ENCODE assay signal across 14 cellular contexts in genomic region chr7:140661124-140661523, GRCh38. TPM values are rescaled to one million over a fixed set of nuclear protein-coding genes. Genes with fewer than 3 reads are reported as not detected.
DNase-seq lines count a peak whose midpoint lies in the region; ATAC-seq and TF ChIP-seq lines count a peak whose summit lies in the region.
"Had no signal": no experiment of that assay in that cellular context is flagged by ENCODE, and none has a peak within 500 bp of the region (broad histone marks: within the 10 kb centered on the region; RNA-seq: fewer than 3 reads in every experiment).

No MANE protein-coding gene starts in this region.

- no peak overlapping the region for H4K8ac ChIP-seq in IMR-90 (ENCODE audit: low read depth in 2 of 2, low read length in 2 of 2)

- no peak overlapping the region for H3K14ac ChIP-seq in IMR-90 (replicated peaks; ENCODE audit: low read depth, low read length)

- dilution Hi-C loops in IMR-90 (cut with HindIII; ENCODE audit: low sequenced_read_pairs, unreplicated experiment), result no loop called here

- H4K91ac ChIP-seq in IMR-90 (ENCODE audit: insufficient read depth, low read depth, low read length), result no peak overlapping the region

- H2BK20ac ChIP-seq in IMR-90 (ENCODE audit: low read depth, low read length), result no peak overlapping the region

- CTCF ChIA-PET in IMR-90 (lab: Yijun Ruan, JAX), result interaction anchor here (1.1 kb wide), 1 partner anchor 8 kb away, joined by 3 read pairs; no protein-coding TSS in a partner anchor

- H3K23ac ChIP-seq in IMR-90 (ENCODE audit: low read depth, low read length), result no peak overlapping the region

- WGBS in IMR-90 (ENCODE audit: extremely low coverage in 2 of 2, insufficient read length in 1 of 2), 2 experiments, result no CpG with 5 or more reads among the region's 2 CpGs
- WGBS in testis, 2 donors, result 72 to 74% methylated on average over 2 of the region's 2 CpGs

- H3K9me1 ChIP-seq in IMR-90 (ENCODE audit: insufficient read depth, low read length), result no peaks in the 10 kb centered on the region

- H3K27ac ChIP-seq in IMR-90 (ENCODE audit: insufficient read depth, low read length) (no peak overlapping the region), testis (no peak overlapping the region)
- H3K27ac ChIP-seq: skin epidermis had no signal

- H3K4me1 ChIP-seq in IMR-90 (ENCODE audit: control insufficient read depth, insufficient read depth, low read length) (peaks cover 4% of the 10 kb centered on the region; the same call in 1 of the 2 replicates), testis (peaks cover 5% of the 10 kb centered on the region)

- TF ChIP-seq CTCF in AG09319 (IDR thresholded peaks at IDR 0.05; ENCODE audit: low read depth, low read length), result peak; percentile 28
- peak; percentile 41 for TF ChIP-seq CTCF in IMR-90 (conservative IDR thresholded peaks at IDR 0.05; ENCODE audit: low read depth, low read length)
- 0 out of 2 replicates have a peak, but pooled peaks have one; percentile 10 for TF ChIP-seq CTCF in WI38 (IDR thresholded peaks at IDR 0.05; ENCODE audit: low read depth, low read length)
- peak; percentile 36 for TF ChIP-seq CTCF in kidney epithelial cell (IDR thresholded peaks at IDR 0.05; ENCODE audit: insufficient read depth, low read length, poor library complexity, severe bottlenecking)
- no peak for TF ChIP-seq CTCF in testis (IDR thresholded peaks at IDR 0.05)

- H3K9me3 ChIP-seq in IMR-90 (ENCODE audit: control insufficient read depth, insufficient read depth, low read length), result no peaks in the 10 kb centered on the region
- no peaks in the 10 kb centered on the region for H3K9me3 ChIP-seq in testis

- no peaks in the 10 kb centered on the region for H4K20me1 ChIP-seq in IMR-90 (ENCODE audit: insufficient read depth, low read length)

- H3K4me3 ChIP-seq in IMR-90 (ENCODE audit: insufficient read depth, low read depth, low read length) (no peak overlapping the region), WI38 (ENCODE audit: low read depth, low read length) (no peak overlapping the region), kidney epithelial cell (ENCODE audit: low read depth, low read length) (no peak overlapping the region), testis (no peak overlapping the region)
- H3K4me3 ChIP-seq: skin epidermis had no signal

- ATAC-seq in IMR-90 (ENCODE audit: low read depth) (peak; percentile 42), HG02610 (IDR thresholded peaks at IDR 0.05; ENCODE audit: unreplicated experiment) (no peak)
- ATAC-seq: left ventricle myocardium superior had no signal

- in situ Hi-C loops in IMR-90 (cut with MboI; ENCODE audit: low sequenced_read_pairs), result no loop called here

- H3K36me3 ChIP-seq in IMR-90 (ENCODE audit: control insufficient read depth, insufficient read depth, low read length) (no peaks in the 10 kb centered on the region), kidney epithelial cell (ENCODE audit: control insufficient read depth, insufficient read depth, low read length) (no peaks in the 10 kb centered on the region), testis (ENCODE audit: low read depth, missing control alignments) (no peaks in the 10 kb centered on the region)

- intact Hi-C loops in IMR-90 (cut with micrococcal nuclease), result loop anchor here (1.0 kb wide), 2 partner anchors 351 to 872 kb away; no protein-coding TSS in a partner anchor
- intact Hi-C loops in testis (cut with DNase I; ENCODE audit: low total_unique reads), result no loop called here

- H3K56ac ChIP-seq in IMR-90 (ENCODE audit: extremely low read depth, insufficient read depth, low read length), result no peak overlapping the region

- H2BK15ac ChIP-seq in IMR-90 (ENCODE audit: low read depth, low read length), result no peak overlapping the region

- no peaks in the 10 kb centered on the region for H3K79me1 ChIP-seq in IMR-90 (ENCODE audit: low read depth in 1 of 2, low read length in 2 of 2)

- no peak overlapping the region for H2BK120ac ChIP-seq in IMR-90 (ENCODE audit: low read depth, low read length)

- no peak overlapping the region for H3K9ac ChIP-seq in IMR-90 (ENCODE audit: low read depth, low read length)

- no peak overlapping the region for H3K4ac ChIP-seq in IMR-90 (ENCODE audit: low read depth, low read length)

- no peak overlapping the region for H2AK5ac ChIP-seq in IMR-90 (ENCODE audit: low read depth, low read length)

- no peak overlapping the region for H2AFZ ChIP-seq in IMR-90 (replicated peaks; ENCODE audit: low read length, poor library complexity)

- no peak overlapping the region for H3K18ac ChIP-seq in IMR-90 (ENCODE audit: low read depth, low read length)

- no peak overlapping the region for H2AK9ac ChIP-seq in IMR-90 (replicated peaks; ENCODE audit: low read depth, low read length, poor library complexity)

- peaks cover 3% of the 10 kb centered on the region; the same call in 1 of the 2 replicates for H3K27me3 ChIP-seq in IMR-90 (ENCODE audit: control insufficient read depth, insufficient read depth, low read length)
- H3K27me3 ChIP-seq in kidney epithelial cell (ENCODE audit: control insufficient read depth, insufficient read depth, low read length), result no peaks in the 10 kb centered on the region
- H3K27me3 ChIP-seq in testis, result no peaks in the 10 kb centered on the region

- peak overlapping the region; percentile 18; the same call in 1 of the 2 replicates for H3K4me2 ChIP-seq in IMR-90 (ENCODE audit: low read depth, low read length)

- no peak overlapping the region for H4K5ac ChIP-seq in IMR-90 (ENCODE audit: low read depth, low read length)

- H2BK5ac ChIP-seq in IMR-90 (ENCODE audit: low read depth, low read length, poor library complexity, severe bottlenecking), result no peak overlapping the region

- BruUV-seq in IMR-90 (replicated peaks; lab: Mats Ljungman, UMichigan), result no TSS peak

- DNase-seq in AG09319 (ENCODE audit: extremely low read depth, low read depth) (no peak), IMR-90 (peak; percentile 31), kidney epithelial cell (ENCODE audit: low read depth) (no peak), GDM1 (lab: John Stamatoyannopoulos, UW) (no peak), COR-L47 (lab: John Stamatoyannopoulos, UW) (no peak), testis (no peak)
- DNase-seq: amniotic stem cell, left ventricle myocardium superior, NCI-H1048, NCI-H524 treated with DMSO at 0.1 percent for 48 hours, SHP77 treated with DMSO at 0.1 percent for 48 hours had no signal

- POLR2A ChIA-PET in IMR-90 (lab: Charles Lee; ENCODE audit: unreplicated experiment), result interaction anchor here (0.6 kb wide), 1 partner anchor 243 kb away, joined by 17 read pairs; no protein-coding TSS in a partner anchor

- TF ChIP-seq POLR2A in IMR-90 (IDR thresholded peaks at IDR 0.05; ENCODE audit: low read depth, low read length) (no peak), testis (IDR thresholded peaks at IDR 0.05) (no peak)

- peak; percentile 43 for TF ChIP-seq RAD21 in IMR-90 (IDR thresholded peaks at IDR 0.05; ENCODE audit: low read length)

TF ChIP-seq in IMR-90, 13 proteins besides CTCF, POLR2A, EP300 and RAD21:
- TF ChIP-seq SMC3 (IDR thresholded peaks at IDR 0.05; ENCODE audit: low read depth, low read length), result peak; percentile 33; the same call in 1 of the 2 replicates
- no peak for TF ChIP-seq MAFK (IDR thresholded peaks at IDR 0.05; ENCODE audit: low read depth, low read length)

RNA-seq across cellular contexts. Expression of gene ADCK2, which starts 11.6 kb away (rescaled TPM):
- 7.5 and 10.0 TPM in 2 replicates for total RNA-seq in IMR-90 (2012; rRNA removed)
- polyA plus RNA-seq in IMR-90 (2012; rRNA removed), result 6.9 and 7.1 TPM in 2 replicates
- polyA plus RNA-seq in IMR-90 (2012; cell fraction: cytosol; rRNA removed), result 5.8 and 9.5 TPM in 2 replicates
- polyA plus RNA-seq in IMR-90 (2012; cell fraction: nucleus; rRNA removed; ENCODE audit: low replicate concordance), result 5.3 and 5.7 TPM in 2 replicates
- 40.3 and 40.9 TPM in 2 replicates for total RNA-seq in kidney epithelial cell
- total RNA-seq in testis, result 10 to 100 TPM; 20.4 to 21.2 TPM
- 12.9 TPM for polyA plus RNA-seq in testis (ENCODE audit: insufficient read depth, low read depth, low replicate concordance)

RNA-seq across cellular contexts. Expression of gene DENND2A, which starts 20.5 kb away (rescaled TPM):
- total RNA-seq in IMR-90 (2012; rRNA removed), result 7.5 and 7.8 TPM in 2 replicates
- 7.4 and 10.3 TPM in 2 replicates for polyA plus RNA-seq in IMR-90 (2012; rRNA removed)
- 7.5 and 18.0 TPM in 2 replicates for polyA plus RNA-seq in IMR-90 (2012; cell fraction: cytosol; rRNA removed)
- polyA plus RNA-seq in IMR-90 (2012; cell fraction: nucleus; rRNA removed; ENCODE audit: low replicate concordance), result 14.9 and 25.0 TPM in 2 replicates
- total RNA-seq in kidney epithelial cell, result 11.2 and 14.8 TPM in 2 replicates
- total RNA-seq in testis, result 1 to 10 TPM; 4.1 to 5.5 TPM
- polyA plus RNA-seq in testis (ENCODE audit: insufficient read depth, low read depth, low replicate concordance), result 8.5 TPM

RNA-seq across cellular contexts. Expression of gene NDUFB2, which starts 35.4 kb away (rescaled TPM):
- total RNA-seq in IMR-90 (2012; rRNA removed), result 81.7 and 136 TPM in 2 replicates
- 143 and 170 TPM in 2 replicates for polyA plus RNA-seq in IMR-90 (2012; rRNA removed)
- polyA plus RNA-seq in IMR-90 (2012; cell fraction: cytosol; rRNA removed), result 591 and 666 TPM in 2 replicates
- 135 and 207 TPM in 2 replicates for polyA plus RNA-seq in IMR-90 (2012; cell fraction: nucleus; rRNA removed; ENCODE audit: low replicate concordance)
- 213 and 221 TPM in 2 replicates for total RNA-seq in kidney epithelial cell
- total RNA-seq in testis, result 100 to 1,000 TPM; 187 to 292 TPM
- 180 TPM for polyA plus RNA-seq in testis (ENCODE audit: insufficient read depth, low read depth, low replicate concordance)

Comparison
In these comparisons a context has a peak if more than half of its experiments do, and no peak if none do; other contexts are left out.
1. CTCF ChIP-seq: peak in AG09319 (single experiment), IMR-90 (single experiment), WI38 (single experiment) and kidney epithelial cell (single experiment); none in testis (0 of 3).